Comparison of ENCODE assay signal across 1 cellular context in the genomic region with DNA sequence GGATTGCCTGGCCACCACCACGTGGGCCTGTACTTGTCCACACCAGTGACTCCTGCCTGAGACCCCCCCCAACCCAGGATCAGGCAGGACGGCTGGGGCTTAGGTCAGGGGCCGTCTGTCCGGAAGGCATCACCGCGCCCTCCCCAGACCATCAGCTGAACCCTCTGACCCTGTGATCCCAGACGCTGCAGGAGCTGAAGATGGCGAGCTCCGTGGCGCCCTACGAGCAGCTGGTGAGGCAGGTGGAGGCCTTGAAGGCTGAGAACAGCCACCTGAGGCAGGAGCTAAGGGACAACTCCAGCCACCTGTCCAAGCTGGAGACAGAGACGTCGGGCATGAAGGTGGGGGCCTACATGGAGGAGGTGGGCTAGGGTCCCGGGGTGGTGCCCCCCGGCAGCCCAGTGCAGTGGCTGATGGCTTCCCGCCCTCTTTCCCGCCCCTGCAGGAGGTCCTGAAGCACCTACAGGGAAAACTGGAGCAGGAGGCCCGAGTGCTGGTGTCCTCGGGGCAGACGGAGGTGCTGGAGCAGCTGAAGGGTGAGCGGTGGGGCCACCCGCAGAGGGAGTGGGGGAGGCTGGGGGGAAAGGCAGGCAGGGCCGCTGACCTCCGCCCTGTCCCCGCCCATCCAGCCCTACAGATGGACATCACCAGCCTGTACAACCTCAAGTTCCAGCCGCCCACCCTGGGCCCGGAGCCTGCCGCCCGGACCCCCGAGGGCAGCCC.
A peak's percentile ranks its signal among the peaks of the same experiment; 100 is the strongest.
TF ChIP-seq lines count a peak whose summit lies in the region.

No MANE protein-coding gene starts in this region.

TF ChIP-seq in HepG2, 621 proteins besides CTCF, POLR2A, EP300 and RAD21:
- TF ChIP-seq HOXA3 (CRISPR knock-in tag; IDR thresholded peaks at IDR 0.05) = no peak
- TF ChIP-seq ZNF556 (CRISPR knock-in tag; IDR thresholded peaks at IDR 0.05; ENCODE audit: borderline replicate concordance) = no peak
- no peak for TF ChIP-seq SETDB1 (CRISPR knock-in tag; IDR thresholded peaks at IDR 0.05; ENCODE audit: borderline replicate concordance)
- no peak for TF ChIP-seq THAP11 (CRISPR knock-in tag; IDR thresholded peaks at IDR 0.05)
- TF ChIP-seq, protein P1, sequence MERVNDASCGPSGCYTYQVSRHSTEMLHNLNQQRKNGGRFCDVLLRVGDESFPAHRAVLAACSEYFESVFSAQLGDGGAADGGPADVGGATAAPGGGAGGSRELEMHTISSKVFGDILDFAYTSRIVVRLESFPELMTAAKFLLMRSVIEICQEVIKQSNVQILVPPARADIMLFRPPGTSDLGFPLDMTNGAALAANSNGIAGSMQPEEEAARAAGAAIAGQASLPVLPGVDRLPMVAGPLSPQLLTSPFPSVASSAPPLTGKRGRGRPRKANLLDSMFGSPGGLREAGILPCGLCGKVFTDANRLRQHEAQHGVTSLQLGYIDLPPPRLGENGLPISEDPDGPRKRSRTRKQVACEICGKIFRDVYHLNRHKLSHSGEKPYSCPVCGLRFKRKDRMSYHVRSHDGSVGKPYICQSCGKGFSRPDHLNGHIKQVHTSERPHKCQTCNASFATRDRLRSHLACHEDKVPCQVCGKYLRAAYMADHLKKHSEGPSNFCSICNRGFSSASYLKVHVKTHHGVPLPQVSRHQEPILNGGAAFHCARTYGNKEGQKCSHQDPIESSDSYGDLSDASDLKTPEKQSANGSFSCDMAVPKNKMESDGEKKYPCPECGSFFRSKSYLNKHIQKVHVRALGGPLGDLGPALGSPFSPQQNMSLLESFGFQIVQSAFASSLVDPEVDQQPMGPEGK (CRISPR knock-in tag; IDR thresholded peaks at IDR 0.05) = 0 out of 2 replicates have a peak, but pooled peaks have one; percentile 5
- TF ChIP-seq, protein P2, sequence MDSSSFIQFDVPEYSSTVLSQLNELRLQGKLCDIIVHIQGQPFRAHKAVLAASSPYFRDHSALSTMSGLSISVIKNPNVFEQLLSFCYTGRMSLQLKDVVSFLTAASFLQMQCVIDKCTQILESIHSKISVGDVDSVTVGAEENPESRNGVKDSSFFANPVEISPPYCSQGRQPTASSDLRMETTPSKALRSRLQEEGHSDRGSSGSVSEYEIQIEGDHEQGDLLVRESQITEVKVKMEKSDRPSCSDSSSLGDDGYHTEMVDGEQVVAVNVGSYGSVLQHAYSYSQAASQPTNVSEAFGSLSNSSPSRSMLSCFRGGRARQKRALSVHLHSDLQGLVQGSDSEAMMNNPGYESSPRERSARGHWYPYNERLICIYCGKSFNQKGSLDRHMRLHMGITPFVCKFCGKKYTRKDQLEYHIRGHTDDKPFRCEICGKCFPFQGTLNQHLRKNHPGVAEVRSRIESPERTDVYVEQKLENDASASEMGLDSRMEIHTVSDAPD (CRISPR knock-in tag; IDR thresholded peaks at IDR 0.05) = no peak
- 0 out of 4 replicates have a peak, but pooled peaks of 1 of the 2 experiments have one; percentile 29 for TF ChIP-seq KLF16 (CRISPR knock-in tag; IDR thresholded peaks at IDR 0.05)
- TF ChIP-seq ZNF274 (CRISPR knock-in tag; IDR thresholded peaks at IDR 0.05) = 0 out of 2 replicates have a peak, but pooled peaks have one; percentile 17
- TF ChIP-seq ZNF598 (CRISPR knock-in tag; IDR thresholded peaks at IDR 0.05; ENCODE audit: borderline replicate concordance) = 0 out of 2 replicates have a peak, but pooled peaks have one; percentile 16
- TF ChIP-seq KAT8 (CRISPR knock-in tag; IDR thresholded peaks at IDR 0.05) = no peak
- TF ChIP-seq, protein P3, sequence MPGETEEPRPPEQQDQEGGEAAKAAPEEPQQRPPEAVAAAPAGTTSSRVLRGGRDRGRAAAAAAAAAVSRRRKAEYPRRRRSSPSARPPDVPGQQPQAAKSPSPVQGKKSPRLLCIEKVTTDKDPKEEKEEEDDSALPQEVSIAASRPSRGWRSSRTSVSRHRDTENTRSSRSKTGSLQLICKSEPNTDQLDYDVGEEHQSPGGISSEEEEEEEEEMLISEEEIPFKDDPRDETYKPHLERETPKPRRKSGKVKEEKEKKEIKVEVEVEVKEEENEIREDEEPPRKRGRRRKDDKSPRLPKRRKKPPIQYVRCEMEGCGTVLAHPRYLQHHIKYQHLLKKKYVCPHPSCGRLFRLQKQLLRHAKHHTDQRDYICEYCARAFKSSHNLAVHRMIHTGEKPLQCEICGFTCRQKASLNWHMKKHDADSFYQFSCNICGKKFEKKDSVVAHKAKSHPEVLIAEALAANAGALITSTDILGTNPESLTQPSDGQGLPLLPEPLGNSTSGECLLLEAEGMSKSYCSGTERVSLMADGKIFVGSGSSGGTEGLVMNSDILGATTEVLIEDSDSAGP (CRISPR knock-in tag; IDR thresholded peaks at IDR 0.05; ENCODE audit: borderline replicate concordance) = peak; percentile 16; the same call in 1 of the 2 replicates
- TF ChIP-seq ZNF337 (CRISPR knock-in tag; IDR thresholded peaks at IDR 0.05; ENCODE audit: borderline replicate concordance, low read depth) = no peak
